In the genomic region with DNA sequence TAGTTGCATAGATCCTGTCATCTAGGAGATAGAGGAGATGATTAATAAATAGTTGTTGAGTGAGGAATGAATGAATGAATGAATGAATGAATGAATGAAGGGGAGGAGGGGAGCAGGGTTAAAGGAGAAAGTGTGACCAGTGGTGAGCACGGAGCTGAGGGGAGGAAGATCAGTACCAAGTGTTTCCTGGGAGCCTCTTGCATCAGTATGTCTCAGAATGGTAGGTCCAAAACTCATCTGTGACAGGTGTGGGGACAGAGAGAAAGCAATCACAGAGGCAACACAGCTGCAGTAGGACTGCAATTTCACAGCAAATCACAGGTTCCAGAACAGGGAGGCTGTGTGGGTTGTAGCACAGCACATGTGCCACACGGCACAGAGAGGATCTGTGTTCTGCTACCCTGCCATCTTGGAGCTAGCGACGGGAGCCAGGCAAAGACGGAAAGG, we compare ENCODE assay signal across 1 cellular context.
TF ChIP-seq lines count a peak whose summit lies in the region.

No MANE protein-coding gene starts in this region.

TF ChIP-seq in H1, 55 proteins besides CTCF, POLR2A, EP300 and RAD21:
- TF ChIP-seq, protein P1, sequence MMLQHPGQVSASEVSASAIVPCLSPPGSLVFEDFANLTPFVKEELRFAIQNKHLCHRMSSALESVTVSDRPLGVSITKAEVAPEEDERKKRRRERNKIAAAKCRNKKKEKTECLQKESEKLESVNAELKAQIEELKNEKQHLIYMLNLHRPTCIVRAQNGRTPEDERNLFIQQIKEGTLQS (IDR thresholded peaks at IDR 0.05; ENCODE audit: insufficient read depth, low read depth, low read length) = no peak
- TF ChIP-seq HDAC6 (IDR thresholded peaks at IDR 0.05; ENCODE audit: low read depth, low read length) (no peak), TBP (IDR thresholded peaks at IDR 0.05; ENCODE audit: low read depth, low read length) (no peak), CBX8 (IDR thresholded peaks at IDR 0.05; ENCODE audit: borderline replicate concordance, low read depth, low read length) (no peak), KDM5A (IDR thresholded peaks at IDR 0.05; ENCODE audit: low read length) (no peak), SIX5 (IDR thresholded peaks at IDR 0.05; ENCODE audit: low read depth, low read length) (no peak), CHD1 (IDR thresholded peaks at IDR 0.05; ENCODE audit: low read depth, low read length) (no peak)
